In genomic region chr20:5796369-5797040, GRCh38 we compare ENCODE assay signal across 1 cellular context.
TF ChIP-seq lines count a peak whose summit lies in the region.

No MANE protein-coding gene starts in this region.

TF ChIP-seq in HepG2, 621 proteins besides CTCF, POLR2A, EP300 and RAD21 (continued from another document):
- TF ChIP-seq ZNF292 (CRISPR knock-in tag; IDR thresholded peaks at IDR 0.05; ENCODE audit: borderline replicate concordance, low read depth) (peak; percentile 33), ZMYM3 (CRISPR knock-in tag; IDR thresholded peaks at IDR 0.05) (peak; percentile 76), ZNF839 (CRISPR knock-in tag; IDR thresholded peaks at IDR 0.05; ENCODE audit: borderline replicate concordance) (no peak), ZNF543 (CRISPR knock-in tag; IDR thresholded peaks at IDR 0.05) (no peak), ZSCAN30 (CRISPR knock-in tag; IDR thresholded peaks at IDR 0.05) (no peak), NCOA1 (CRISPR knock-in tag; IDR thresholded peaks at IDR 0.05) (no peak), ZNF362 (CRISPR knock-in tag; IDR thresholded peaks at IDR 0.05; ENCODE audit: borderline replicate concordance) (peak; percentile 93), ARID5B (CRISPR knock-in tag; IDR thresholded peaks at IDR 0.05) (0 out of 2 replicates have a peak, but pooled peaks have one; percentile 7), SRF (IDR thresholded peaks at IDR 0.05; ENCODE audit: low read depth, low read length) (no peak), CREM (IDR thresholded peaks at IDR 0.05) (no peak), CREM (CRISPR knock-in tag; IDR thresholded peaks at IDR 0.05) (no peak), PAXIP1 (CRISPR knock-in tag; conservative IDR thresholded peaks at IDR 0.05) (0 out of 2 replicates have a peak, but pooled peaks have one; percentile 25), MIXL1 (CRISPR knock-in tag; IDR thresholded peaks at IDR 0.05) (peak; percentile 57; the same call in 1 of the 2 replicates), ZNF850 (CRISPR knock-in tag; conservative IDR thresholded peaks at IDR 0.05) (no peak), ZNF329 (CRISPR knock-in tag; IDR thresholded peaks at IDR 0.05; ENCODE audit: low read depth) (no peak), NFIB (CRISPR knock-in tag; IDR thresholded peaks at IDR 0.05; ENCODE audit: borderline replicate concordance) (no peak), SOX6 (IDR thresholded peaks at IDR 0.05) (no peak), SOX6 (CRISPR knock-in tag; IDR thresholded peaks at IDR 0.05) (no peak), HNF1A (IDR thresholded peaks at IDR 0.05; ENCODE audit: low read depth) (no peak), HNF1A (CRISPR knock-in tag; IDR thresholded peaks at IDR 0.05; ENCODE audit: borderline replicate concordance) (peak; percentile 44; the same call in 1 of the 2 replicates), THAP7 (CRISPR knock-in tag; IDR thresholded peaks at IDR 0.05) (no peak), ZNF770 (CRISPR knock-in tag; IDR thresholded peaks at IDR 0.05) (peak; percentile 88), ZMYM2 (CRISPR knock-in tag; IDR thresholded peaks at IDR 0.05) (peak; percentile 55; the same call in 1 of the 2 replicates), ATAD3A (CRISPR knock-in tag; IDR thresholded peaks at IDR 0.05) (no peak)
